In genomic region chr2:113861740-113862139, GRCh38 we compare ENCODE assay signal across 27 cellular contexts. TPM values are rescaled to one million over a fixed set of nuclear protein-coding genes. Genes with fewer than 3 reads are reported as not detected.
DNase-seq lines count a peak whose midpoint lies in the region; ATAC-seq, FAIRE-seq and TF ChIP-seq lines count a peak whose summit lies in the region.
"Had no signal": no experiment of that assay in that cellular context is flagged by ENCODE, and none has a peak within 500 bp of the region (broad histone marks: within the 10 kb centered on the region; RNA-seq: fewer than 3 reads in every experiment).

No MANE protein-coding gene starts in this region.

- no peaks in the 10 kb centered on the region for H3K36me3 ChIP-seq in heart left ventricle
- H3K36me3 ChIP-seq: brain microvascular endothelial cell, esophagus squamous epithelium, suprapubic skin, uterus had no signal

- WGBS in heart left ventricle, 4 donors: 91 to 95% (median 93%) methylated on average over 7 of the region's 7 CpGs

- no peaks in the 10 kb centered on the region for H3K27me3 ChIP-seq in heart left ventricle
- H3K27me3 ChIP-seq: brain microvascular endothelial cell, esophagus squamous epithelium, suprapubic skin, uterus had no signal

- H3K36me3 Mint-ChIP-seq in MCF 10A (ENCODE audit: insufficient read depth, unreplicated experiment): no peaks in the 10 kb centered on the region

- no peaks in the 10 kb centered on the region for H3K9me3 Mint-ChIP-seq in MCF 10A (ENCODE audit: unreplicated experiment)
- H3K9me3 Mint-ChIP-seq: effector memory CD8-positive, alpha-beta T cell; naive thymus-derived CD4-positive, alpha-beta T cell had no signal

- DNase-seq in GM12891 (ENCODE audit: insufficient read length, low spot score) (no peak), A172 (ENCODE audit: low spot score) (no peak), MCF 10A (ENCODE audit: unreplicated experiment) (no peak), inferior parietal cortex (ENCODE audit: extremely low spot score) (no peak), heart left ventricle (no peak)
- DNase-seq: activated CD4-positive, alpha-beta T cell treated with anti-CD3 and anti-CD28 coated beads for 48 hours; activated CD8-positive, alpha-beta memory T cell treated with anti-CD3 and anti-CD28 coated beads, Interleukin-2, amount 50 U/mL, for 48 hours; activated effector memory CD4-positive, alpha-beta T cell treated with anti-CD3 and anti-CD28 coated beads, Interleukin-2, amount 50 U/mL, for 16 hours; brain microvascular endothelial cell; C1 segment of cervical spinal cord; Calu3; effector memory CD8-positive, alpha-beta T cell; esophagus squamous epithelium; GOT3; mesenchymal stem cell; naive thymus-derived CD4-positive, alpha-beta T cell; NCI-H1105 treated with DMSO at 0.1 percent for 48 hours; NCI-H524 treated with DMSO at 0.1 percent for 48 hours; SW 1271; uterus had no signal

- no peak overlapping the region for H3K4me3 ChIP-seq in heart left ventricle
- H3K4me3 ChIP-seq: esophagus squamous epithelium, gastroesophageal sphincter, suprapubic skin, uterus had no signal

- H3K4me1 Mint-ChIP-seq in MCF 10A (ENCODE audit: insufficient read depth, unreplicated experiment): peaks cover 7% of the 10 kb centered on the region

- TF ChIP-seq POLR2A in GM12891 (IDR thresholded peaks at IDR 0.05; ENCODE audit: low read depth, low read length) (no peak), Raji (IDR thresholded peaks at IDR 0.05; ENCODE audit: insufficient read depth, low read depth, low read length) (0 out of 2 replicates have a peak, but pooled peaks have one; percentile 42), heart left ventricle (IDR thresholded peaks at IDR 0.05) (no peak)

- CTCF ChIA-PET in MCF 10A (lab: Yijun Ruan, JAX): no interaction called here

- peak; percentile 66 for FAIRE-seq in GM12891 (lab: Jason Lieb, UNC)
- FAIRE-seq: TTC549 had no signal

- POLR2A ChIA-PET in MCF 10A (lab: Yijun Ruan, JAX): no interaction called here

- BruUV-seq in MCF 10A (replicated peaks; lab: Mats Ljungman, UMichigan): no TSS peak

- H3K4me1 ChIP-seq in heart left ventricle: peaks cover 0 to 41% (median 0%) of the 10 kb centered on the region in 12 donors
- H3K4me1 ChIP-seq: gastroesophageal sphincter, uterus had no signal

- no peaks in the 10 kb centered on the region for H3K9me3 ChIP-seq in heart left ventricle
- H3K9me3 ChIP-seq: esophagus squamous epithelium, gastroesophageal sphincter, suprapubic skin, uterus had no signal

- H3K27me3 Mint-ChIP-seq in MCF 10A (ENCODE audit: insufficient read depth, unreplicated experiment): no peaks in the 10 kb centered on the region
- H3K27me3 Mint-ChIP-seq: naive thymus-derived CD4-positive, alpha-beta T cell had no signal

- H3K4me3 Mint-ChIP-seq in MCF 10A (ENCODE audit: unreplicated experiment): no peak overlapping the region
- H3K4me3 Mint-ChIP-seq: effector memory CD8-positive, alpha-beta T cell; naive thymus-derived CD4-positive, alpha-beta T cell had no signal

- no peak overlapping the region for H3K27ac ChIP-seq in heart left ventricle
- H3K27ac ChIP-seq: brain microvascular endothelial cell, esophagus squamous epithelium, gastroesophageal sphincter, RWPE1, suprapubic skin, uterus had no signal

- peak; percentile 27 for ATAC-seq in GM21390 (IDR thresholded peaks at IDR 0.05; ENCODE audit: unreplicated experiment)
- peak; percentile 43 for ATAC-seq in HG03064 (IDR thresholded peaks at IDR 0.05; ENCODE audit: low read depth, unreplicated experiment)
- no peak for ATAC-seq in heart left ventricle
- ATAC-seq: effector memory CD8-positive, alpha-beta T cell; gastroesophageal sphincter; naive thymus-derived CD4-positive, alpha-beta T cell had no signal

- no peak overlapping the region for H3K27ac Mint-ChIP-seq in MCF 10A (ENCODE audit: low read depth, unreplicated experiment)
- H3K27ac Mint-ChIP-seq: effector memory CD8-positive, alpha-beta T cell had no signal

- intact Hi-C loops in MCF 10A (cut with micrococcal nuclease): no loop called here
- intact Hi-C loops in heart left ventricle (cut with DNase I): no loop called here

- TF ChIP-seq CTCF in MCF 10A (IDR thresholded peaks at IDR 0.05; ENCODE audit: unreplicated experiment) (no peak), heart left ventricle (IDR thresholded peaks at IDR 0.05) (no peak)

TF ChIP-seq in GM12891, 5 proteins besides CTCF, POLR2A, EP300 and RAD21:
- TF ChIP-seq POU2F2 (IDR thresholded peaks at IDR 0.05; ENCODE audit: low read depth, low read length) (no peak), SPI1 (IDR thresholded peaks at IDR 0.05; ENCODE audit: low read depth, low read length) (no peak), PAX5 (IDR thresholded peaks at IDR 0.05; ENCODE audit: insufficient read depth, low read length, severe bottlenecking) (no peak), TAF1 (IDR thresholded peaks at IDR 0.05; ENCODE audit: low read depth, low read length) (no peak), POLR2AphosphoS5 (IDR thresholded peaks at IDR 0.05; ENCODE audit: low read depth, low read length) (no peak)

RNA-seq across cellular contexts. Expression of gene ACTR3, which starts 28.1 kb away (rescaled TPM):
- 288 TPM for polyA plus RNA-seq in GM12891 (2012; ENCODE audit: low read depth, missing spikeins)
- total RNA-seq in A172 (2014; rRNA removed; shearing (Covaris generic)): 402 and 425 TPM in 2 replicates
- total RNA-seq in MCF 10A (2022) (260 and 311 TPM in 2 replicates), heart left ventricle (100 to 1,000 TPM in 6 of 9 donors, 10 to 100 TPM in 3; 53.3 to 238 (median 132) TPM)
- 100 to 1,000 TPM in 1 of 2 donors, 10 to 100 TPM in 1; 15.3 to 115 TPM for polyA plus RNA-seq in heart left ventricle

Comparison
In these comparisons a context has a peak if more than half of its experiments do, and no peak if none do; other contexts are left out.
1. ATAC-seq: peak in GM21390 (single experiment) and HG03064 (single experiment); none in heart left ventricle (0 of 4).